In the genomic region with DNA sequence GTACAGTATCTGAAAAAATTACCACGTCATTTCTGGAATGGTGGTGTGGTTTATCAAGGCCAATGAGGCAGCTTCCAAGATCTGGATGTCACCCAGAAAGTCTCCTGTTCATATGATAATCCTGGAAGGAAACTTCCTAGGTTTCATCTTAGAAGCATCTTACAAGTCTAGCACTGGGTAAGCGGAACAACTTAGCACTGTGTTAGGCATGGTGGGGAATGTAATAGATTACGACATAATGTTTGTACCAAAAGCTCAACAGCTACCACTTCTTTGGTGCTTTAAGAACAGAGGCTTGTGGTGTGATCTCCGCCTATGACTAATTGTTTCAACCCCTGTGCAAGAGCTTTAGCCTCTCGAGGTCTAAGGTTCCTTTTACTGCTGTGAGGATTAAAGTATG, we compare ENCODE assay signal across 22 cellular contexts.
A peak's percentile ranks its signal among the peaks of the same experiment; 100 is the strongest.
DNase-seq lines count a peak whose midpoint lies in the region; ATAC-seq, FAIRE-seq and TF ChIP-seq lines count a peak whose summit lies in the region.
"Had no signal": no experiment of that assay in that cellular context is flagged by ENCODE, and none has a peak within 500 bp of the region (broad histone marks: within the 10 kb centered on the region; RNA-seq: fewer than 3 reads in every experiment).

No MANE protein-coding gene starts in this region.

- H3K36me3 Mint-ChIP-seq in HFFc6 (ENCODE audit: low read depth) = no peaks in the 10 kb centered on the region
- H3K36me3 Mint-ChIP-seq: CD4-positive, CD25-positive, alpha-beta regulatory T cell had no signal

- H3K9me3 Mint-ChIP-seq in HFFc6 = no peaks in the 10 kb centered on the region

- SMC1A ChIA-PET in GM12878 (lab: Charles Lee; ENCODE audit: uncharacterized antibody, unreplicated experiment) = interaction anchor here (1.2 kb wide), 1 partner anchor 9 kb away, joined by 4 read pairs; no protein-coding TSS in a partner anchor

- POLR2A ChIA-PET in GM12878 (lab: Charles Lee) = no interaction called here

- no peak for TF ChIP-seq RAD21 in GM12878 (IDR thresholded peaks at IDR 0.05; ENCODE audit: insufficient read depth, low read depth, low read length)

- H3K27me3 Mint-ChIP-seq in HFFc6 (ENCODE audit: insufficient read depth) = peaks cover 1% of the 10 kb centered on the region; the same call in 1 of the 2 replicates
- H3K27me3 Mint-ChIP-seq: CD4-positive, CD25-positive, alpha-beta regulatory T cell had no signal

- H3K4me1 Mint-ChIP-seq in HFFc6 (ENCODE audit: low read depth) = peaks cover 30% of the 10 kb centered on the region; the same call in 1 of the 2 replicates
- H3K4me1 Mint-ChIP-seq: CD4-positive, CD25-positive, alpha-beta regulatory T cell had no signal

- in situ Hi-C loops in GM12878 (cut with MboI) = no loop called here
- in situ Hi-C loops in transverse colon (cut with MboI; ENCODE audit: low pct_ligation_motif_present in 1 of 4, low pct_unique_long_range_greater_than_20kb in 1 of 4, low sequenced_read_pairs in 3 of 4) = no loop called here

- no peaks in the 10 kb centered on the region for H3K79me2 ChIP-seq in GM12878 (ENCODE audit: control insufficient read depth, insufficient read depth, low read length)

- TF ChIP-seq CTCF in HFFc6 (IDR thresholded peaks at IDR 0.05) (no peak), NB4 (IDR thresholded peaks at IDR 0.05; ENCODE audit: low read depth, low read length) (no peak), GM12878 (IDR thresholded peaks at IDR 0.05 in 2 of 3, conservative IDR thresholded peaks at IDR 0.05 in 1 of 3; ENCODE audit: control insufficient read depth in 2 of 3, extremely low read depth in 1 of 3, insufficient read depth in 1 of 3, low read depth in 3 of 3, low read length in 3 of 3) (no peak), retinal pigment epithelial cell (conservative IDR thresholded peaks at IDR 0.05; ENCODE audit: low read depth, low read length) (no peak), transverse colon (IDR thresholded peaks at IDR 0.05) (no peak)

- no peak overlapping the region for H3K27ac Mint-ChIP-seq in HFFc6
- H3K27ac Mint-ChIP-seq: CD4-positive, CD25-positive, alpha-beta regulatory T cell had no signal

- H3K4me3 ChIP-seq in NB4 (ENCODE audit: low read depth, low read length) (no peak overlapping the region), GM12878 (no peak overlapping the region), retinal pigment epithelial cell (ENCODE audit: low read length) (no peak overlapping the region), transverse colon (no peak overlapping the region)
- H3K4me3 ChIP-seq: BLaER1, PC-9, SJSA1 had no signal

- WGBS in GM12878 (ENCODE audit: insufficient coverage, insufficient replicate concordance, low lambda C conversion rate, missing lambda C conversion rate) = 18% methylated on average over 5 of the region's 5 CpGs
- 81 to 82% methylated on average over 4 to 5 of the region's 5 CpGs for WGBS in transverse colon (ENCODE audit: low coverage in 1 of 2), 2 donors

- peak; percentile 28; the same call in 1 of the 3 replicates for ATAC-seq in GM12878

- RAD21 ChIA-PET in GM12878 (lab: Charles Lee; ENCODE audit: unreplicated experiment) = no interaction called here

- H3K9ac ChIP-seq in GM12878 (ENCODE audit: control insufficient read depth, insufficient read depth, low read length) = no peak overlapping the region
- H3K9ac ChIP-seq: BLaER1 had no signal

- H3K4me3 Mint-ChIP-seq in HFFc6 = peak overlapping the region; percentile 29; the same call in 1 of the 2 replicates
- H3K4me3 Mint-ChIP-seq: CD4-positive, CD25-positive, alpha-beta regulatory T cell had no signal

- CTCF ChIA-PET in GM12878 (lab: Yijun Ruan, JAX) = no interaction called here

- intact Hi-C loops in GM12878 (cut with micrococcal nuclease; ENCODE audit: unreplicated experiment) (no loop called here), transverse colon (cut with DNase I; ENCODE audit: low total_unique reads) (no loop called here)

- H3K9me3 ChIP-seq in GM12878 (replicated peaks; ENCODE audit: control insufficient read depth, insufficient read depth, low read length) (no peaks in the 10 kb centered on the region), transverse colon (no peaks in the 10 kb centered on the region)
- H3K9me3 ChIP-seq: BLaER1, SJSA1 had no signal

- no peak for FAIRE-seq in GM12878 (lab: Jason Lieb, UNC)
- FAIRE-seq: A204.1, D721Med, G401.6 had no signal

- TF ChIP-seq EP300 in GM12878 (IDR thresholded peaks at IDR 0.05; ENCODE audit: borderline replicate concordance in 1 of 2, control insufficient read depth in 1 of 2, low read depth in 2 of 2, low read length in 2 of 2) = no peak
- TF ChIP-seq EP300 in transverse colon (IDR thresholded peaks at IDR 0.05; ENCODE audit: low read depth) = no peak

- H3K36me3 ChIP-seq in GM12878 (ENCODE audit: control insufficient read depth in 2 of 2, insufficient read depth in 2 of 2, low read length in 1 of 2) (no peaks in the 10 kb centered on the region), transverse colon (no peaks in the 10 kb centered on the region)
- H3K36me3 ChIP-seq: BLaER1, SJSA1 had no signal

- H3K27me3 ChIP-seq in GM12878 (replicated peaks in 1 of 2; ENCODE audit: control insufficient read depth in 2 of 2, insufficient read depth in 2 of 2, low read length in 1 of 2) (no peaks in the 10 kb centered on the region), transverse colon (no peaks in the 10 kb centered on the region)
- H3K27me3 ChIP-seq: BLaER1, SJSA1 had no signal

- no peaks in the 10 kb centered on the region for H4K20me1 ChIP-seq in GM12878 (ENCODE audit: control insufficient read depth, insufficient read depth)
- H4K20me1 ChIP-seq: BLaER1 had no signal

- no peak for DNase-seq in HFFc6
- peak; percentile 22 for DNase-seq in NB4 (ENCODE audit: low read depth)
- no peak for DNase-seq in GM12878 (ENCODE audit: low read depth, low spot score)
- peak; percentile 79 for DNase-seq in retinal pigment epithelial cell (ENCODE audit: low read depth)
- DNase-seq in COLO829 (ENCODE audit: low spot score) = no peak
- DNase-seq in midbrain (lab: John Stamatoyannopoulos, UW) = no peak
- no peak for DNase-seq in transverse colon
- DNase-seq: CD4-positive, CD25-positive, alpha-beta regulatory T cell; DMS53; GOT3; HCEC 1CT; NCI-H1048; NCI-H1417 treated with DMSO at 0.1 percent for 48 hours; NCI-H187 treated with DMSO at 0.1 percent for 48 hours; NCI-H774; PC-9; Right ventricle myocardium superior had no signal

- BruUV-seq in GM12878 (replicated peaks; lab: Mats Ljungman, UMichigan) = no TSS peak

- no peak overlapping the region for H3K27ac ChIP-seq in GM12878 (ENCODE audit: control insufficient read depth, insufficient read depth)
- H3K27ac ChIP-seq in transverse colon = no peak overlapping the region
- H3K27ac ChIP-seq: BLaER1, PC-9, SJSA1 had no signal

- H3K4me1 ChIP-seq in GM12878 (ENCODE audit: control insufficient read depth, insufficient read depth, low read length) (no peaks in the 10 kb centered on the region), transverse colon (no peaks in the 10 kb centered on the region)
- H3K4me1 ChIP-seq: BLaER1, SJSA1 had no signal

- TF ChIP-seq POLR2A in NB4 (IDR thresholded peaks at IDR 0.05; ENCODE audit: extremely low read depth, insufficient read length) = no peak
- TF ChIP-seq POLR2A in GM12878 (IDR thresholded peaks at IDR 0.05; ENCODE audit: low read depth, low read length) = no peak
- no peak for TF ChIP-seq POLR2A in transverse colon (IDR thresholded peaks at IDR 0.05)

- H2AFZ ChIP-seq in GM12878 (ENCODE audit: control insufficient read depth, low read depth, low read length) = no peak overlapping the region
- H2AFZ ChIP-seq: PC-9 had no signal

- no peak overlapping the region for H3K4me2 ChIP-seq in GM12878 (ENCODE audit: control insufficient read depth, insufficient read depth)
- H3K4me2 ChIP-seq: BLaER1, PC-9 had no signal

TF ChIP-seq in GM12878, 131 proteins besides CTCF, POLR2A, EP300 and RAD21 (continues in another document):
- TF ChIP-seq NFXL1 (IDR thresholded peaks at IDR 0.05; ENCODE audit: borderline replicate concordance) (no peak), SREBF1 (IDR thresholded peaks at IDR 0.05; ENCODE audit: low read length) (no peak)
- TF ChIP-seq, protein P1, sequence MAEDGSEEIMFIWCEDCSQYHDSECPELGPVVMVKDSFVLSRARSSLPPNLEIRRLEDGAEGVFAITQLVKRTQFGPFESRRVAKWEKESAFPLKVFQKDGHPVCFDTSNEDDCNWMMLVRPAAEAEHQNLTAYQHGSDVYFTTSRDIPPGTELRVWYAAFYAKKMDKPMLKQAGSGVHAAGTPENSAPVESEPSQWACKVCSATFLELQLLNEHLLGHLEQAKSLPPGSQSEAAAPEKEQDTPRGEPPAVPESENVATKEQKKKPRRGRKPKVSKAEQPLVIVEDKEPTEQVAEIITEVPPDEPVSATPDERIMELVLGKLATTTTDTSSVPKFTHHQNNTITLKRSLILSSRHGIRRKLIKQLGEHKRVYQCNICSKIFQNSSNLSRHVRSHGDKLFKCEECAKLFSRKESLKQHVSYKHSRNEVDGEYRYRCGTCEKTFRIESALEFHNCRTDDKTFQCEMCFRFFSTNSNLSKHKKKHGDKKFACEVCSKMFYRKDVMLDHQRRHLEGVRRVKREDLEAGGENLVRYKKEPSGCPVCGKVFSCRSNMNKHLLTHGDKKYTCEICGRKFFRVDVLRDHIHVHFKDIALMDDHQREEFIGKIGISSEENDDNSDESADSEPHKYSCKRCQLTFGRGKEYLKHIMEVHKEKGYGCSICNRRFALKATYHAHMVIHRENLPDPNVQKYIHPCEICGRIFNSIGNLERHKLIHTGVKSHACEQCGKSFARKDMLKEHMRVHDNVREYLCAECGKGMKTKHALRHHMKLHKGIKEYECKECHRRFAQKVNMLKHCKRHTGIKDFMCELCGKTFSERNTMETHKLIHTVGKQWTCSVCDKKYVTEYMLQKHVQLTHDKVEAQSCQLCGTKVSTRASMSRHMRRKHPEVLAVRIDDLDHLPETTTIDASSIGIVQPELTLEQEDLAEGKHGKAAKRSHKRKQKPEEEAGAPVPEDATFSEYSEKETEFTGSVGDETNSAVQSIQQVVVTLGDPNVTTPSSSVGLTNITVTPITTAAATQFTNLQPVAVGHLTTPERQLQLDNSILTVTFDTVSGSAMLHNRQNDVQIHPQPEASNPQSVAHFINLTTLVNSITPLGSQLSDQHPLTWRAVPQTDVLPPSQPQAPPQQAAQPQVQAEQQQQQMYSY (CRISPR knock-in tag; IDR thresholded peaks at IDR 0.05) = no peak

Comparison
In these comparisons a context has a peak if more than half of its experiments do, and no peak if none do; other contexts are left out.
1. DNase-seq: peak in NB4 (single experiment) and retinal pigment epithelial cell (single experiment); none in HFFc6 (single experiment), GM12878 (single experiment), COLO829 (single experiment), midbrain (single experiment) and transverse colon (single experiment).